Comparison of ENCODE assay signal across 1 cellular context in the genomic region with DNA sequence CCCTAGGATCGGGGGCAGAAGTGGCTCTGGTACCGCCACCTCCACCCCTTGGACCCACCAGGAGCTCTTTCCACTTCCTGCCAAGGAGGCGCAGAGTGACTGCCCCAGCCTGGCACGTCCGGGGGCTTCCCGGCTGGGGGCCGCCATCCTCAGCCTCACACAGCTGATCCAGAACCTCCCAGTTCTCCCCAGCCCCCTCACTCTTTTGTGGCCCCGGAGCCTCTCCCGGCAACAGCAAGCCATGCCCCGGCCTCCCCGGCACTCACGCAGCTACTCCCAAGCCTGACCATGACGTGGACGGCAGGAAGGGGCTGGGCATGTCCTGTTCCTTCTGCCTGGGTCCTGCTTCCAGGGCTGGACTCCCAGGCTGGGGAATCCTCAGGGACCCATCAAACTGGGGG.
TF ChIP-seq lines count a peak whose summit lies in the region.

No MANE protein-coding gene starts in this region.

TF ChIP-seq in WTC11, 78 proteins besides CTCF, POLR2A, EP300 and RAD21 (continued from another document):
- TF ChIP-seq GTF2I (CRISPR knock-in tag; conservative IDR thresholded peaks at IDR 0.05) (no peak), NR1H2 (CRISPR knock-in tag; IDR thresholded peaks at IDR 0.05) (no peak), ZNF317 (CRISPR knock-in tag; IDR thresholded peaks at IDR 0.05; ENCODE audit: borderline replicate concordance, low read depth) (no peak), EMX1 (CRISPR knock-in tag; IDR thresholded peaks at IDR 0.05) (no peak), HMGA2 (CRISPR knock-in tag; IDR thresholded peaks at IDR 0.05) (no peak), TEAD1 (CRISPR knock-in tag; IDR thresholded peaks at IDR 0.05) (no peak)
- TF ChIP-seq, protein P1, sequence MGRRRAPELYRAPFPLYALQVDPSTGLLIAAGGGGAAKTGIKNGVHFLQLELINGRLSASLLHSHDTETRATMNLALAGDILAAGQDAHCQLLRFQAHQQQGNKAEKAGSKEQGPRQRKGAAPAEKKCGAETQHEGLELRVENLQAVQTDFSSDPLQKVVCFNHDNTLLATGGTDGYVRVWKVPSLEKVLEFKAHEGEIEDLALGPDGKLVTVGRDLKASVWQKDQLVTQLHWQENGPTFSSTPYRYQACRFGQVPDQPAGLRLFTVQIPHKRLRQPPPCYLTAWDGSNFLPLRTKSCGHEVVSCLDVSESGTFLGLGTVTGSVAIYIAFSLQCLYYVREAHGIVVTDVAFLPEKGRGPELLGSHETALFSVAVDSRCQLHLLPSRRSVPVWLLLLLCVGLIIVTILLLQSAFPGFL (CRISPR knock-in tag; IDR thresholded peaks at IDR 0.05; ENCODE audit: borderline replicate concordance): no peak
